9 cellular contexts compared by ENCODE assay signal in genomic region chr15:33581032-33581431, GRCh38.
A peak's percentile ranks its signal among the peaks of the same experiment; 100 is the strongest.
DNase-seq lines count a peak whose midpoint lies in the region; ATAC-seq and TF ChIP-seq lines count a peak whose summit lies in the region.
"Had no signal": no experiment of that assay in that cellular context is flagged by ENCODE, and none has a peak within 500 bp of the region (broad histone marks: within the 10 kb centered on the region; RNA-seq: fewer than 3 reads in every experiment).

No MANE protein-coding gene starts in this region.

- no peak for TF ChIP-seq POLR2A in prostate gland (IDR thresholded peaks at IDR 0.05)

- no peaks in the 10 kb centered on the region for H3K9me3 ChIP-seq in BLaER1
- H3K9me3 ChIP-seq in lower lobe of right lung = no peaks in the 10 kb centered on the region
- no peaks in the 10 kb centered on the region for H3K9me3 ChIP-seq in prostate gland

- H3K4me1 ChIP-seq in BLaER1 = peaks cover 24% of the 10 kb centered on the region
- H3K4me1 ChIP-seq in lower lobe of right lung = no peaks in the 10 kb centered on the region
- no peaks in the 10 kb centered on the region for H3K4me1 ChIP-seq in prostate gland (replicated peaks)

- H3K27ac ChIP-seq in BLaER1 = no peak overlapping the region
- H3K27ac ChIP-seq in dorsolateral prefrontal cortex = peak overlapping the region in 5 of 59 donors; percentile 10 to 48 (median 16)
- H3K27ac ChIP-seq in lower lobe of right lung = no peak overlapping the region
- no peak overlapping the region for H3K27ac ChIP-seq in prostate gland

- H3K9ac ChIP-seq in BLaER1 = no peak overlapping the region

- no peak overlapping the region for H3K4me3 ChIP-seq in BLaER1
- H3K4me3 ChIP-seq in dorsolateral prefrontal cortex = no peak overlapping the region
- no peak overlapping the region for H3K4me3 ChIP-seq in lower lobe of right lung
- H3K4me3 ChIP-seq in prostate gland = no peak overlapping the region

- H3K4me2 ChIP-seq in BLaER1 = peak overlapping the region; percentile 63

- H4K20me1 ChIP-seq in BLaER1 = no peaks in the 10 kb centered on the region

- H3K27me3 ChIP-seq in BLaER1 (no peaks in the 10 kb centered on the region), dorsolateral prefrontal cortex (no peaks in the 10 kb centered on the region), lower lobe of right lung (ENCODE audit: low read depth) (no peaks in the 10 kb centered on the region), prostate gland (replicated peaks; ENCODE audit: insufficient read depth) (no peaks in the 10 kb centered on the region)

- WGBS in prostate gland = 36% methylated on average over 3 of the region's 3 CpGs

- intact Hi-C loops in dorsolateral prefrontal cortex (cut with DNase I) = no loop called here
- intact Hi-C loops in lower lobe of right lung (cut with DNase I) = no loop called here
- intact Hi-C loops in prostate gland (cut with DNase I) = no loop called here

- no peak for TF ChIP-seq CTCF in dorsolateral prefrontal cortex (IDR thresholded peaks at IDR 0.05 in 54 of 56, conservative IDR thresholded peaks at IDR 0.05 in 2 of 56; ENCODE audit: low read depth in 1 of 56, partially characterized antibody in 56 of 56)
- TF ChIP-seq CTCF in lower lobe of right lung (IDR thresholded peaks at IDR 0.05) = no peak
- no peak for TF ChIP-seq CTCF in prostate gland (IDR thresholded peaks at IDR 0.05)

- peak; percentile 81 to 87 for ATAC-seq in lower lobe of right lung
- no peak for ATAC-seq in HG03469 (IDR thresholded peaks at IDR 0.05; ENCODE audit: unreplicated experiment)

- DNase-seq in NCI-H226 (peak; percentile 2), dorsolateral prefrontal cortex (peak in 9 of 10 donors; percentile 3 to 74 (median 46)), lower lobe of right lung (no peak), prostate gland (ENCODE audit: low spot score) (no peak), ureter (ENCODE audit: low spot score) (no peak)
- DNase-seq in stimulated activated CD4-positive, alpha-beta T cell treated with anti-CD3 and anti-CD28 coated beads, Interleukin-4, amount 100 ng/mL, for 4 hours = no peak
- DNase-seq: DMS79 treated with DMSO at 0.1 percent for 48 hours had no signal

- H3K36me3 ChIP-seq in BLaER1 (no peaks in the 10 kb centered on the region), lower lobe of right lung (no peaks in the 10 kb centered on the region), prostate gland (no peaks in the 10 kb centered on the region)

Comparison
In these comparisons a context has a peak if more than half of its experiments do, and no peak if none do; other contexts are left out.
1. DNase-seq: peak in NCI-H226 (single experiment) and dorsolateral prefrontal cortex (9 of 10); none in lower lobe of right lung (single experiment), prostate gland (single experiment), ureter (single experiment) and stimulated activated CD4-positive, alpha-beta T cell treated with anti-CD3 and anti-CD28 coated beads, Interleukin-4, amount 100 ng/mL, for 4 hours (0 of 2).